In genomic region chr16:1966460-1966859, GRCh38 we compare ENCODE assay signal across 8 cellular contexts. TPM values are rescaled to one million over a fixed set of nuclear protein-coding genes. Genes with fewer than 3 reads are reported as not detected.
DNase-seq lines count a peak whose midpoint lies in the region; ATAC-seq and TF ChIP-seq lines count a peak whose summit lies in the region.

TSS of gene RNF151 (plus strand) at chr16:1966856. CDS start at chr16:1966882, 26 bp downstream.

- H3K36me3 ChIP-seq in naive thymus-derived CD4-positive, alpha-beta T cell (ENCODE audit: control insufficient read depth in 2 of 3, insufficient read depth in 3 of 3, low read length in 3 of 3): peaks cover 8 to 22% (median 10%) of the 10 kb centered on the region in 3 experiments

- peak within 1 kb of the TSS; percentile 93 to 100 (median 96) for H3K4me3 Mint-ChIP-seq in IgD-negative memory B cell
- H3K4me3 Mint-ChIP-seq in naive thymus-derived CD4-positive, alpha-beta T cell: peak within 1 kb of the TSS; percentile 89 to 97 (median 94)

- no peaks in the 10 kb centered on the region for H3K9me3 ChIP-seq in naive thymus-derived CD4-positive, alpha-beta T cell (ENCODE audit: control insufficient read depth in 2 of 3, low read length in 3 of 3)

- TF ChIP-seq CTCF in AG04449 (IDR thresholded peaks at IDR 0.05; ENCODE audit: insufficient read depth, low read length, missing control alignments) (no peak), choroid plexus epithelial cell (conservative IDR thresholded peaks at IDR 0.05; ENCODE audit: low read depth, low read length) (no peak)

- H3K4me1 Mint-ChIP-seq in IgD-negative memory B cell: peaks cover 14 to 23% (median 21%) of the 10 kb centered on the region in 3 donors
- peaks cover 17 to 42% (median 26%) of the 10 kb centered on the region in 7 donors for H3K4me1 Mint-ChIP-seq in naive thymus-derived CD4-positive, alpha-beta T cell

- DNase-seq in AG04449 (ENCODE audit: low read depth, low spot score) (no peak), choroid plexus epithelial cell (ENCODE audit: low read depth) (no peak), GDM1 (lab: John Stamatoyannopoulos, UW) (no peak), ecto neural progenitor cell (ENCODE audit: low spot score) (no peak), kidney tubule cell (ENCODE audit: low spot score) (no peak)
- DNase-seq in naive thymus-derived CD4-positive, alpha-beta T cell: no peak

- H3K4me3 ChIP-seq in AG04449 (ENCODE audit: low read depth, low read length) (peak within 1 kb of the TSS; percentile 92), choroid plexus epithelial cell (ENCODE audit: low read depth, low read length) (peak within 1 kb of the TSS; percentile 95)
- peak within 1 kb of the TSS; percentile 81 for H3K4me3 ChIP-seq in naive thymus-derived CD4-positive, alpha-beta T cell (ENCODE audit: low read length)

- no peaks in the 10 kb centered on the region for H3K9me3 Mint-ChIP-seq in IgD-negative memory B cell
- H3K9me3 Mint-ChIP-seq in naive thymus-derived CD4-positive, alpha-beta T cell: no peaks in the 10 kb centered on the region

- peaks cover 23 to 24% of the 10 kb centered on the region in 2 donors for H3K4me1 ChIP-seq in naive thymus-derived CD4-positive, alpha-beta T cell (ENCODE audit: control insufficient read depth in 2 of 2, insufficient read depth in 2 of 2, low read length in 2 of 2)

- no peak for ATAC-seq in naive thymus-derived CD4-positive, alpha-beta T cell
- no peak for ATAC-seq in HG02973 (IDR thresholded peaks at IDR 0.05; ENCODE audit: unreplicated experiment)

- CTCF ChIA-PET in AG04449 (lab: Yijun Ruan, JAX): interaction anchor here (1.6 to 2.4 kb wide), 2 partner anchors 37 to 174 kb away, joined by 5 to 12 read pairs; no protein-coding TSS in a partner anchor
- CTCF ChIA-PET in naive thymus-derived CD4-positive, alpha-beta T cell (lab: Charles Lee): interaction anchor here (0.8 to 1.2 kb wide), 3 partner anchors 22 to 189 kb away, joined by 3 to 4 read pairs (median 3); partner anchors contain the start of gene TRAF7

- intact Hi-C loops in naive thymus-derived CD4-positive, alpha-beta T cell (cut with micrococcal nuclease): loop anchor here in 1 of 2 donors (10.0 kb wide), 1 partner anchor 352 kb away; the partner anchor contains the start of genes CRAMP1 and IFT140

- peaks cover 3% of the 10 kb centered on the region for H3K36me3 Mint-ChIP-seq in IgD-negative memory B cell
- H3K36me3 Mint-ChIP-seq in naive thymus-derived CD4-positive, alpha-beta T cell: peaks cover 3 to 17% (median 5%) of the 10 kb centered on the region in 5 donors

- peaks cover 4% of the 10 kb centered on the region for H3K27me3 Mint-ChIP-seq in IgD-negative memory B cell
- no peaks in the 10 kb centered on the region for H3K27me3 Mint-ChIP-seq in naive thymus-derived CD4-positive, alpha-beta T cell

- H3K27ac Mint-ChIP-seq in IgD-negative memory B cell: peak within 1 kb of the TSS; percentile 95 to 100 (median 99)
- peak within 1 kb of the TSS in 8 of 9 donors; percentile 96 to 98 (median 97) for H3K27ac Mint-ChIP-seq in naive thymus-derived CD4-positive, alpha-beta T cell

- no peaks in the 10 kb centered on the region for H3K27me3 ChIP-seq in naive thymus-derived CD4-positive, alpha-beta T cell (ENCODE audit: control insufficient read depth in 2 of 2, insufficient read depth in 2 of 2, low read length in 2 of 2)

- POLR2A ChIA-PET in AG04449 (lab: Yijun Ruan, JAX): no interaction called here
- POLR2A ChIA-PET in naive thymus-derived CD4-positive, alpha-beta T cell (lab: Charles Lee): interaction anchor here (0.7 to 3.5 kb wide), 7 partner anchors 24 to 442 kb away, joined by 3 to 52 read pairs (median 17); partner anchors contain the start of genes MSRB1, NUBP2, SPSB3 and SYNGR3

- peak within 1 kb of the TSS; percentile 100 for H3K27ac ChIP-seq in naive thymus-derived CD4-positive, alpha-beta T cell (ENCODE audit: low read depth, low read length)

RNA-seq across cellular contexts. Expression of gene RNF151, which starts in this region (rescaled TPM):
- polyA plus RNA-seq in IgD-negative memory B cell: not detected
- under 1 TPM in 1 of 5 experiments, not detected in 4; 0.51 TPM for total RNA-seq in naive thymus-derived CD4-positive, alpha-beta T cell
- polyA plus RNA-seq in naive thymus-derived CD4-positive, alpha-beta T cell: not detected
